ENCODE assay signal across 8 cellular contexts in genomic region chr10:110535958-110536891, GRCh38. TPM values are rescaled to one million over a fixed set of nuclear protein-coding genes. Genes with fewer than 3 reads are reported as not detected.
DNase-seq lines count a peak whose midpoint lies in the region; ATAC-seq and TF ChIP-seq lines count a peak whose summit lies in the region.

No MANE protein-coding gene starts in this region.

- peak; percentile 59 for ATAC-seq in GM18499 (IDR thresholded peaks at IDR 0.05; ENCODE audit: insufficient read depth, unreplicated experiment)
- peak; percentile 85 for ATAC-seq in HG02571 (IDR thresholded peaks at IDR 0.05; ENCODE audit: unreplicated experiment)

- DNase-seq in MV-4-11 (lab: John Stamatoyannopoulos, UW), result peak; percentile 84
- DNase-seq in activated CD8-positive, alpha-beta memory T cell treated with anti-CD3 and anti-CD28 coated beads for 48 hours (ENCODE audit: low read depth in 2 of 3, low spot score in 2 of 3), result peak in 2 of 3 experiments; percentile 52 to 68
- DNase-seq in foreskin fibroblast, result peak; percentile 85 to 89
- DNase-seq in stimulated activated CD4-positive, alpha-beta T cell treated with anti-CD3 and anti-CD28 coated beads, Interleukin-1b, Interleukin-23, amount 100 ng/mL, for 24 hours (ENCODE audit: low read depth in 4 of 4, low spot score in 1 of 4), result peak; percentile 24 to 73 (median 46)
- no peak for DNase-seq in mucosa of gallbladder (ENCODE audit: low spot score)
- no peak for DNase-seq in NCI-H187 treated with DMSO at 0.1 percent for 48 hours (lab: John Stamatoyannopoulos, UW)

- peak; percentile 34 for TF ChIP-seq CTCF in foreskin fibroblast (IDR thresholded peaks at IDR 0.05; ENCODE audit: low read depth, low read length)

- peak overlapping the region in 1 of 2 donors; percentile 3 for H3K4me3 ChIP-seq in foreskin fibroblast (ENCODE audit: low read depth in 1 of 2, low read length in 2 of 2)

RNA-seq across cellular contexts. Expression of gene SMC3, which starts 31.3 kb away (rescaled TPM):
- 28.5 TPM for total RNA-seq in mucosa of gallbladder

RNA-seq across cellular contexts. Expression of gene DUSP5, which starts 38.5 kb away (rescaled TPM):
- 15.9 TPM for total RNA-seq in mucosa of gallbladder

Comparison
In these comparisons a context has a peak if more than half of its experiments do, and no peak if none do; other contexts are left out.
1. DNase-seq: peak in MV-4-11 (single experiment), activated CD8-positive, alpha-beta memory T cell treated with anti-CD3 and anti-CD28 coated beads for 48 hours (2 of 3), foreskin fibroblast (2 of 2) and stimulated activated CD4-positive, alpha-beta T cell treated with anti-CD3 and anti-CD28 coated beads, Interleukin-1b, Interleukin-23, amount 100 ng/mL, for 24 hours (4 of 4); none in mucosa of gallbladder (single experiment) and NCI-H187 treated with DMSO at 0.1 percent for 48 hours (single experiment).